ENCODE assay signal across 1 cellular context in the genomic region with DNA sequence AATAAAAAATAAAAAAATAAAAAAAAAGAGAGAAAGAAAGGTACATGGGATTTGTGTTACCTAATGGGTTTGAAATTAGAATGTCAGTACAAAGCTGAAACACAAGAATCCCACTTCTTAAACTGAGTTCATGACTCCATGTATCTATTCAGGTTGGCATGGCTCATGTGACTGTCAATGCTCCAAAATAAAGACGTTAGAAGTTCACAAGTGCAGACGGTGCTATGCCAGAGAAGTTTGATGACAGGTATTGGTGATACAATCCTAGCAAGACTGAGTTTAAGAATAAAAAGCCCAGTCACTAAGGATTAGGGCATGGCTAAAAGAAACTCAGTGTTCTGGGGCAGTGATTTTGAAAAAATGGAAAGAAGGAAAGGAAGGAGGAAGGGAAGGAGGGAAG.
TF ChIP-seq lines count a peak whose summit lies in the region.

No MANE protein-coding gene starts in this region.

TF ChIP-seq in GM23338, 12 proteins besides CTCF, POLR2A, EP300 and RAD21 (continued from another document):
- TF ChIP-seq ZNF331 (CRISPR knock-in tag; IDR thresholded peaks at IDR 0.05; ENCODE audit: low read depth), result no peak
